In the genomic region with DNA sequence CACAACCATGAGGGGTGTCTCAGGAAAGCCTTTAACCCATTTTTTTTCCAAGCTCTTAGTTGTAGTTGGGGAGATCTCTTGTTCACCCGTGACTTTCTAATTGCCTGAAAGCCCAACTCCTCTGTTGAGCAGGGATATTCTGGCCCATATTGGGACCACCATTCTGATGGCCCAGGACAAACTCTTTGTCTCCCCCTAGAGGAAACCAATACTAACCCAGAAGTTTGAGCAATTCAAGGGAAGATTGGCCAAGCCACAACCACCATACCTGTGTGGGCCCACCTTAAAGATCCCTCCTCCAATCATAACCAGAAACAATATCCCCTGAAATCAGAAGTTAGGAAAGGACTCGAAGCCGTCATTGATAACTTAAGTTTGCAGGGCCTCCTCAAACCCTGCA, we compare ENCODE assay signal across 14 cellular contexts.
DNase-seq lines count a peak whose midpoint lies in the region; ATAC-seq and TF ChIP-seq lines count a peak whose summit lies in the region.
"Had no signal": no experiment of that assay in that cellular context is flagged by ENCODE, and none has a peak within 500 bp of the region (broad histone marks: within the 10 kb centered on the region; RNA-seq: fewer than 3 reads in every experiment).

No MANE protein-coding gene starts in this region.

- H3K4me2 ChIP-seq in OCI-LY1 (ENCODE audit: low read length) (no peak overlapping the region), osteoblast (ENCODE audit: insufficient read depth, low read length) (no peak overlapping the region)

- no peaks in the 10 kb centered on the region for H3K4me1 ChIP-seq in cardiac muscle cell (ENCODE audit: low read depth)
- H3K4me1 ChIP-seq in OCI-LY1 (ENCODE audit: insufficient read depth, low read length, severe bottlenecking): no peaks in the 10 kb centered on the region
- peaks cover 2% of the 10 kb centered on the region for H3K4me1 ChIP-seq in osteoblast (ENCODE audit: insufficient read depth, low read length)
- peaks cover 2% of the 10 kb centered on the region for H3K4me1 ChIP-seq in ovary (ENCODE audit: insufficient read depth)
- H3K4me1 ChIP-seq: Caco-2 had no signal

- TF ChIP-seq EP300 in ovary (IDR thresholded peaks at IDR 0.05): no peak

- H2AFZ ChIP-seq in OCI-LY1 (ENCODE audit: low read length): no peak overlapping the region
- no peak overlapping the region for H2AFZ ChIP-seq in osteoblast (ENCODE audit: low read length)

- H3K9ac ChIP-seq in OCI-LY1 (ENCODE audit: low read length): no peak overlapping the region

- no peaks in the 10 kb centered on the region for H3K79me2 ChIP-seq in OCI-LY1 (ENCODE audit: insufficient read depth, low read length)
- no peaks in the 10 kb centered on the region for H3K79me2 ChIP-seq in osteoblast (ENCODE audit: insufficient read depth, low read length)

- H3K27me3 ChIP-seq in cardiac muscle cell (no peaks in the 10 kb centered on the region), OCI-LY1 (ENCODE audit: insufficient read depth, low read length) (no peaks in the 10 kb centered on the region), osteoblast (ENCODE audit: insufficient read depth, low read length) (no peaks in the 10 kb centered on the region), ovary (no peaks in the 10 kb centered on the region)

- H3K9me2 ChIP-seq in OCI-LY1 (ENCODE audit: low read depth, low read length): no peaks in the 10 kb centered on the region

- H3K36me3 ChIP-seq in cardiac muscle cell (no peaks in the 10 kb centered on the region), OCI-LY1 (ENCODE audit: insufficient read depth, low read length) (no peaks in the 10 kb centered on the region), osteoblast (ENCODE audit: insufficient read depth, low read length) (no peaks in the 10 kb centered on the region), ovary (no peaks in the 10 kb centered on the region)

- no peak overlapping the region for H3K4me3 ChIP-seq in cardiac muscle cell
- no peak overlapping the region for H3K4me3 ChIP-seq in OCI-LY1 (ENCODE audit: low read depth, low read length, poor library complexity, severe bottlenecking)
- H3K4me3 ChIP-seq in choroid plexus epithelial cell (ENCODE audit: low read depth, low read length): no peak overlapping the region
- H3K4me3 ChIP-seq in osteoblast (ENCODE audit: insufficient read depth, low read length): no peak overlapping the region
- H3K4me3 ChIP-seq in ovary: no peak overlapping the region

- H3F3A ChIP-seq in OCI-LY1 (ENCODE audit: insufficient read depth, low read length): no peaks in the 10 kb centered on the region

- H3K9me3 ChIP-seq in cardiac muscle cell (ENCODE audit: low read depth): no peaks in the 10 kb centered on the region
- no peaks in the 10 kb centered on the region for H3K9me3 ChIP-seq in OCI-LY1 (ENCODE audit: low read length)
- no peaks in the 10 kb centered on the region for H3K9me3 ChIP-seq in osteoblast (ENCODE audit: low read depth, low read length)
- H3K9me3 ChIP-seq in ovary: no peaks in the 10 kb centered on the region
- H3K9me3 ChIP-seq: Caco-2 had no signal

- DNase-seq in cardiac muscle cell (ENCODE audit: low read depth in 1 of 2, low spot score in 1 of 2): no peak
- DNase-seq in Right ventricle myocardium superior: no peak
- DNase-seq in choroid plexus epithelial cell (ENCODE audit: low read depth): no peak
- no peak for DNase-seq in osteoblast (ENCODE audit: insufficient read length, low spot score, missing footprints)
- DNase-seq in ovary: no peak
- DNase-seq in NCI-H2029 treated with DMSO at 0.1 percent for 48 hours (lab: John Stamatoyannopoulos, UW): no peak
- DNase-seq: Caco-2, NCI-H1092 treated with DMSO at 0.1 percent for 48 hours, NCI-H1694 treated with DMSO at 0.1 percent for 48 hours, NCI-H446, NCI-H748 treated with DMSO at 0.1 percent for 48 hours had no signal

- H4K20me1 ChIP-seq in OCI-LY1 (ENCODE audit: insufficient read depth, low read length): no peaks in the 10 kb centered on the region
- no peaks in the 10 kb centered on the region for H4K20me1 ChIP-seq in osteoblast (ENCODE audit: insufficient read depth, low read length)

- TF ChIP-seq POLR2A in ovary (IDR thresholded peaks at IDR 0.05): no peak

- 96 to 99% (median 96%) methylated on average over 3 of the region's 3 CpGs for WGBS in ovary, 3 donors

- ATAC-seq in Right ventricle myocardium superior (ENCODE audit: poor library complexity) (no peak), HG03196 (IDR thresholded peaks at IDR 0.05; ENCODE audit: unreplicated experiment) (no peak)
- ATAC-seq: Right ventricle myocardium inferior had no signal

- H3K27ac ChIP-seq in cardiac muscle cell (no peak overlapping the region), OCI-LY1 (ENCODE audit: low read depth, low read length, poor library complexity, severe bottlenecking) (no peak overlapping the region), osteoblast (ENCODE audit: low read depth, low read length) (no peak overlapping the region), ovary (no peak overlapping the region)

- peak; percentile 22 for TF ChIP-seq CTCF in cardiac muscle cell (IDR thresholded peaks at IDR 0.05; ENCODE audit: low read depth, low read length)
- peak; percentile 42; the same call in 1 of the 2 replicates for TF ChIP-seq CTCF in OCI-LY1 (IDR thresholded peaks at IDR 0.05; ENCODE audit: low read length)
- TF ChIP-seq CTCF in choroid plexus epithelial cell (conservative IDR thresholded peaks at IDR 0.05; ENCODE audit: low read depth, low read length): peak; percentile 20
- TF ChIP-seq CTCF in osteoblast (IDR thresholded peaks at IDR 0.05; ENCODE audit: extremely low read depth, low read depth, low read length): peak; percentile 29
- TF ChIP-seq CTCF in ovary (IDR thresholded peaks at IDR 0.05): no peak

- intact Hi-C loops in Right ventricle myocardium superior (cut with DNase I): no loop called here
- intact Hi-C loops in ovary (cut with DNase I): no loop called here

Comparison
In these comparisons a context has a peak if more than half of its experiments do, and no peak if none do; other contexts are left out.
1. CTCF ChIP-seq: peak in cardiac muscle cell (single experiment), OCI-LY1 (single experiment), choroid plexus epithelial cell (single experiment) and osteoblast (single experiment); none in ovary (0 of 3).